29 cellular contexts compared by ENCODE assay signal in genomic region chr12:23659151-23659550, GRCh38.
"Had no signal": no experiment of that assay in that cellular context is flagged by ENCODE, and none has a peak within 500 bp of the region (broad histone marks: within the 10 kb centered on the region; RNA-seq: fewer than 3 reads in every experiment).

No MANE protein-coding gene starts in this region.

- H3K27ac Mint-ChIP-seq: activated naive CD8-positive, alpha-beta T cell; activated T-cell treated with anti-CD3 and anti-CD28 coated beads, Interleukin-2, amount 50 U/mL, for 24 hours; activated T-helper 17 cell treated with anti-CD3 and anti-CD28 coated beads, Interleukin-2, amount 50 U/mL, for 72 hours; naive thymus-derived CD4-positive, alpha-beta T cell; stimulated activated effector memory CD8-positive, alpha-beta T cell treated with anti-CD3 and anti-CD28 coated beads, Interleukin-12 subunit alpha, Interleukin-12 subunit beta, amount 100 ng/mL, for 72 hours; stimulated activated naive CD8-positive, alpha-beta T cell treated with anti-CD3 and anti-CD28 coated beads, Interleukin-15, amount 100 ng/mL, for 72 hours had no signal

- H3K4me3 ChIP-seq: adrenal gland, ascending aorta, gastroesophageal sphincter, heart left ventricle, left lung, lung, right lobe of liver, skin epidermis, tibial artery had no signal

- H3K36me3 ChIP-seq: adrenal gland, ascending aorta, gastroesophageal sphincter, heart left ventricle, left lung, right lobe of liver, tibial artery, WERI-Rb-1 had no signal

- ATAC-seq: activated T-helper 17 cell treated with anti-CD3 and anti-CD28 coated beads, Interleukin-2, amount 50 U/mL, for 72 hours; esophagus mucosa; gastroesophageal sphincter; heart left ventricle; left lung; naive thymus-derived CD4-positive, alpha-beta T cell; right lobe of liver; stimulated activated effector memory CD8-positive, alpha-beta T cell treated with anti-CD3 and anti-CD28 coated beads, Interleukin-12 subunit alpha, Interleukin-12 subunit beta, amount 100 ng/mL, for 72 hours; stimulated activated naive CD8-positive, alpha-beta T cell treated with anti-CD3 and anti-CD28 coated beads, Interleukin-15, amount 100 ng/mL, for 72 hours had no signal

- H3K27ac ChIP-seq: adrenal gland, ascending aorta, gastroesophageal sphincter, heart left ventricle, left lung, right lobe of liver, skin epidermis, tibial artery, WERI-Rb-1 had no signal

- H3K4me3 Mint-ChIP-seq: activated naive CD8-positive, alpha-beta T cell; activated T-cell treated with anti-CD3 and anti-CD28 coated beads, Interleukin-2, amount 50 U/mL, for 24 hours; activated T-helper 17 cell treated with anti-CD3 and anti-CD28 coated beads, Interleukin-2, amount 50 U/mL, for 72 hours; naive thymus-derived CD4-positive, alpha-beta T cell; neural crest cell; stimulated activated effector memory CD8-positive, alpha-beta T cell treated with anti-CD3 and anti-CD28 coated beads, Interleukin-12 subunit alpha, Interleukin-12 subunit beta, amount 100 ng/mL, for 72 hours; stimulated activated naive CD8-positive, alpha-beta T cell treated with anti-CD3 and anti-CD28 coated beads, Interleukin-15, amount 100 ng/mL, for 72 hours had no signal

- H3K9me3 ChIP-seq: adrenal gland, ascending aorta, gastroesophageal sphincter, heart left ventricle, left lung, right lobe of liver, tibial artery had no signal

- H3K27me3 Mint-ChIP-seq: activated naive CD8-positive, alpha-beta T cell; activated T-cell treated with anti-CD3 and anti-CD28 coated beads, Interleukin-2, amount 50 U/mL, for 24 hours; activated T-helper 17 cell treated with anti-CD3 and anti-CD28 coated beads, Interleukin-2, amount 50 U/mL, for 72 hours; naive thymus-derived CD4-positive, alpha-beta T cell; stimulated activated naive CD8-positive, alpha-beta T cell treated with anti-CD3 and anti-CD28 coated beads, Interleukin-15, amount 100 ng/mL, for 72 hours had no signal

- H3K9me3 Mint-ChIP-seq: activated T-cell treated with anti-CD3 and anti-CD28 coated beads, Interleukin-2, amount 50 U/mL, for 24 hours; activated T-helper 17 cell treated with anti-CD3 and anti-CD28 coated beads, Interleukin-2, amount 50 U/mL, for 72 hours; neural crest cell; stimulated activated effector memory CD8-positive, alpha-beta T cell treated with anti-CD3 and anti-CD28 coated beads, Interleukin-12 subunit alpha, Interleukin-12 subunit beta, amount 100 ng/mL, for 72 hours; stimulated activated naive CD8-positive, alpha-beta T cell treated with anti-CD3 and anti-CD28 coated beads, Interleukin-15, amount 100 ng/mL, for 72 hours had no signal

- H3K36me3 Mint-ChIP-seq: activated naive CD8-positive, alpha-beta T cell; naive thymus-derived CD4-positive, alpha-beta T cell; stimulated activated effector memory CD8-positive, alpha-beta T cell treated with anti-CD3 and anti-CD28 coated beads, Interleukin-12 subunit alpha, Interleukin-12 subunit beta, amount 100 ng/mL, for 72 hours had no signal

- FAIRE-seq: keratinocyte, TTC549 had no signal

- DNase-seq: activated CD4-positive, CD25-positive, alpha-beta regulatory T cell treated with anti-CD3 and anti-CD28 coated beads, Interleukin-2, amount 50 U/mL, for 72 hours; activated CD8-positive, alpha-beta memory T cell treated with anti-CD3 and anti-CD28 coated beads for 24 hours; activated CD8-positive, alpha-beta memory T cell treated with anti-CD3 and anti-CD28 coated beads, Interleukin-2, amount 50 U/mL, for 4 hours; activated naive CD4-positive, alpha-beta T cell; activated T-cell treated with anti-CD3 and anti-CD28 coated beads, Interleukin-2, amount 50 U/mL, for 24 hours; adrenal gland; central memory CD4-positive, alpha-beta T cell; dermis blood vessel endothelial cell; effector CD8-positive, alpha-beta T cell; heart left ventricle; naive thymus-derived CD4-positive, alpha-beta T cell; occipital lobe; right lobe of liver; stimulated activated CD4-positive, alpha-beta T cell treated with anti-CD3 and anti-CD28 coated beads, Interleukin-2, amount 100 ng/mL, for 24 hours; stimulated activated naive CD8-positive, alpha-beta T cell treated with anti-CD3 and anti-CD28 coated beads, Interleukin-15, amount 100 ng/mL, for 72 hours; tibial artery; WERI-Rb-1 had no signal

- H3K4me1 Mint-ChIP-seq: activated T-helper 17 cell treated with anti-CD3 and anti-CD28 coated beads, Interleukin-2, amount 50 U/mL, for 72 hours; naive thymus-derived CD4-positive, alpha-beta T cell; stimulated activated effector memory CD8-positive, alpha-beta T cell treated with anti-CD3 and anti-CD28 coated beads, Interleukin-12 subunit alpha, Interleukin-12 subunit beta, amount 100 ng/mL, for 72 hours; stimulated activated naive CD8-positive, alpha-beta T cell treated with anti-CD3 and anti-CD28 coated beads, Interleukin-15, amount 100 ng/mL, for 72 hours had no signal

- H3K4me1 ChIP-seq: adrenal gland, ascending aorta, heart left ventricle, left lung, right lobe of liver, tibial artery had no signal

- H3K27me3 ChIP-seq: adrenal gland, ascending aorta, gastroesophageal sphincter, heart left ventricle, left lung, right lobe of liver, tibial artery had no signal
